ENCODE assay signal across 8 cellular contexts in genomic region chr7:74253331-74253730, GRCh38. TPM values are rescaled to one million over a fixed set of nuclear protein-coding genes. Genes with fewer than 3 reads are reported as not detected.
A peak's percentile ranks its signal among the peaks of the same experiment; 100 is the strongest.
DNase-seq lines count a peak whose midpoint lies in the region; ATAC-seq, FAIRE-seq and TF ChIP-seq lines count a peak whose summit lies in the region.

No MANE protein-coding gene starts in this region.

- H3K9ac ChIP-seq in rectal smooth muscle tissue (ENCODE audit: low read length) = no peak overlapping the region

- H3K27me3 ChIP-seq in SJCRH30 (no peaks in the 10 kb centered on the region), esophagus (ENCODE audit: control insufficient read depth in 1 of 2, insufficient read depth in 2 of 2, low read length in 2 of 2) (no peaks in the 10 kb centered on the region), rectal smooth muscle tissue (ENCODE audit: control insufficient read depth, insufficient read depth, low read length) (no peaks in the 10 kb centered on the region)

- no peak for DNase-seq in GM12892 (ENCODE audit: insufficient read length)
- no peak for DNase-seq in SJCRH30
- no peak for DNase-seq in SIG-M5 treated with dmso at 0.1 percent for 504 hours (lab: John Stamatoyannopoulos, UW; ENCODE audit: unreplicated experiment)
- no peak for DNase-seq in NCI-H82 treated with DMSO at 0.1 percent for 48 hours (lab: John Stamatoyannopoulos, UW; ENCODE audit: unreplicated experiment)

- H3K27ac ChIP-seq in SJCRH30 (peak overlapping the region; percentile 83; the same call in 1 of the 2 replicates), esophagus (ENCODE audit: low read depth in 2 of 2, low read length in 1 of 2) (peak overlapping the region; percentile 11 to 67), rectal smooth muscle tissue (ENCODE audit: low read depth, low read length) (no peak overlapping the region)

- ATAC-seq in GM18867 (IDR thresholded peaks at IDR 0.05; ENCODE audit: unreplicated experiment) (no peak), GM19328 (IDR thresholded peaks at IDR 0.05; ENCODE audit: unreplicated experiment) (no peak)

- TF ChIP-seq POLR2A in GM12892 (IDR thresholded peaks at IDR 0.05; ENCODE audit: low read depth, low read length) = 0 out of 2 replicates have a peak, but pooled peaks have one; percentile 20

- WGBS in esophagus, 2 donors = 40 to 46% methylated on average over 7 of the region's 7 CpGs

- H3K4me1 ChIP-seq in SJCRH30 = peaks cover 26% of the 10 kb centered on the region
- peaks cover 0 to 2% of the 10 kb centered on the region in 2 donors for H3K4me1 ChIP-seq in esophagus (ENCODE audit: control insufficient read depth in 2 of 2, insufficient read depth in 2 of 2, low read length in 1 of 2)
- no peaks in the 10 kb centered on the region for H3K4me1 ChIP-seq in rectal smooth muscle tissue (ENCODE audit: control insufficient read depth, insufficient read depth, low read length)

- no peaks in the 10 kb centered on the region for H3K9me3 ChIP-seq in SJCRH30 (replicated peaks)
- H3K9me3 ChIP-seq in esophagus (ENCODE audit: control insufficient read depth in 2 of 2, insufficient read depth in 1 of 2, low read depth in 1 of 2, low read length in 1 of 2) = no peaks in the 10 kb centered on the region

- peaks cover 31% of the 10 kb centered on the region for H3K36me3 ChIP-seq in SJCRH30
- H3K36me3 ChIP-seq in esophagus (ENCODE audit: control insufficient read depth in 2 of 2, insufficient read depth in 2 of 2, low read length in 1 of 2) = peaks cover 0 to 13% of the 10 kb centered on the region in 2 donors
- peaks cover 2% of the 10 kb centered on the region for H3K36me3 ChIP-seq in rectal smooth muscle tissue (ENCODE audit: control insufficient read depth, insufficient read depth, low read length)

- FAIRE-seq in GM12892 (lab: Jason Lieb, UNC) = no peak

- H3K4me3 ChIP-seq in SJCRH30 (peak overlapping the region; percentile 91), esophagus (ENCODE audit: low read depth in 1 of 2, low read length in 2 of 2) (peak overlapping the region in 1 of 2 donors; percentile 58), rectal smooth muscle tissue (ENCODE audit: low read length) (peak overlapping the region; percentile 92)

RNA-seq across cellular contexts. Expression of gene RFC2, which starts 0.9 kb away (rescaled TPM):
- polyA plus RNA-seq in GM12892 (2012; ENCODE audit: missing spikeins) = 64.7 TPM
- 111 and 112 TPM in 2 replicates for total RNA-seq in SJCRH30 (2014; rRNA removed; shearing (Covaris generic))
- polyA plus RNA-seq in esophagus = 10 to 100 TPM; 20.0 to 26.7 TPM

RNA-seq across cellular contexts. Expression of gene CLIP2, which starts 35.9 kb away (rescaled TPM):
- 21.0 TPM for polyA plus RNA-seq in GM12892 (2012; ENCODE audit: missing spikeins)
- total RNA-seq in SJCRH30 (2014; rRNA removed; shearing (Covaris generic)) = 29.1 and 29.7 TPM in 2 replicates
- 1 to 10 TPM; 5.5 to 6.3 TPM for polyA plus RNA-seq in esophagus

RNA-seq across cellular contexts. Expression of gene LAT2, which starts 43.5 kb away (rescaled TPM):
- 160 TPM for polyA plus RNA-seq in GM12892 (2012; ENCODE audit: missing spikeins)
- total RNA-seq in SJCRH30 (2014; rRNA removed; shearing (Covaris generic)) = 0.61 and 0.99 TPM in 2 replicates
- polyA plus RNA-seq in esophagus = 1 to 10 TPM; 1.8 to 3.0 TPM
